Comparison of ENCODE assay signal across 25 cellular contexts in the genomic region with DNA sequence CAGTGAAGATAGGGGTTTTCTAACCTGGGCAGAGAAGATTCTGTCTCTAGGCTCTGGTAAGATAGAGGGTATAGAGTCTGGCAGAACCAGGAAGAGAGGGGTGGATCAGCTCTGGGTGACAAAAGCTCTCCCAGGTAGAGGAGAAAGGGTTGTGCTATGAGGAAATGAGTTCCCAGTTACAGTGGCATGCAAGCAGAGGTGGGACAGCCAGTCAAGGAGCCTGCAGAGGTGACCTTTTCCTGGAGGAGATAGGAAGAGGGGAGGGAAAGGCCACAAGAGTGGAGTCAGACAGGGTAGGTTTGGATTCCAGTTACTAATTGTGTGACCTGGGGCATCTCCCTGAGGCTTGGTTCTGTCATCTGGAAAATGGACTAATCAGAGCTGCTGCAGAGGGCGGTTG. TPM values are rescaled to one million over a fixed set of nuclear protein-coding genes. Genes with fewer than 3 reads are reported as not detected.
"Had no signal": no experiment of that assay in that cellular context is flagged by ENCODE, and none has a peak within 500 bp of the region (broad histone marks: within the 10 kb centered on the region; RNA-seq: fewer than 3 reads in every experiment).

No MANE protein-coding gene starts in this region.

- H3K4me3 ChIP-seq: body of pancreas, lung, right atrium auricular region, skin epidermis, tibial artery had no signal

- H3K27ac ChIP-seq: right atrium auricular region, skin epidermis, tibial artery, WERI-Rb-1 had no signal

- H3K36me3 ChIP-seq: right atrium auricular region, tibial artery, WERI-Rb-1 had no signal

- DNase-seq: activated CD4-positive, alpha-beta memory T cell treated with anti-CD3 and anti-CD28 coated beads for 36 hours; activated CD4-positive, alpha-beta T cell treated with anti-CD3 and anti-CD28 coated beads for 36 hours; activated effector memory CD4-positive, alpha-beta T cell treated with Interleukin-2 at 50 U/mL for 16 hours; activated T-cell treated with anti-CD3 and anti-CD28 coated beads, Interleukin-2, amount 50 U/mL, for 24 hours; amniotic stem cell; body of pancreas; effector memory CD4-positive, alpha-beta T cell; foreskin melanocyte; left cardiac atrium; midbrain; naive thymus-derived CD8-positive, alpha-beta T cell; occipital lobe; stimulated activated CD4-positive, alpha-beta T cell treated with anti-CD3 and anti-CD28 coated beads, Interleukin-15, amount 100 ng/mL, for 24 hours; stimulated activated CD4-positive, alpha-beta T cell treated with anti-CD3 and anti-CD28 coated beads, Interleukin-4, amount 100 ng/mL, for 1 hour; stimulated activated naive B cell treated with anti-CD40 and anti-IgM and Interleukin-4, amounts not matched to agents 10 μg/mL and 1 μg/mL and 100 μg/mL, for 72 hours; WERI-Rb-1 had no signal

- H3K4me3 Mint-ChIP-seq: activated CD4-positive, alpha-beta memory T cell treated with anti-CD3 and anti-CD28 coated beads for 36 hours; activated CD4-positive, alpha-beta T cell treated with anti-CD3 and anti-CD28 coated beads for 36 hours; activated naive CD4-positive, alpha-beta T cell treated with anti-CD3 and anti-CD28 coated beads, Interleukin-2, amount 50 U/mL, for 24 hours; activated T-cell treated with anti-CD3 and anti-CD28 coated beads, Interleukin-2, amount 50 U/mL, for 24 hours; central memory CD8-positive, alpha-beta T cell; stimulated activated naive B cell treated with anti-CD40 and anti-IgM and Interleukin-4, amounts not matched to agents 10 μg/mL and 1 μg/mL and 100 μg/mL, for 72 hours had no signal

- H3K27me3 ChIP-seq: body of pancreas, right atrium auricular region, tibial artery had no signal

- H3K9me3 Mint-ChIP-seq: activated CD4-positive, alpha-beta memory T cell treated with anti-CD3 and anti-CD28 coated beads for 36 hours; activated naive CD4-positive, alpha-beta T cell treated with anti-CD3 and anti-CD28 coated beads, Interleukin-2, amount 50 U/mL, for 24 hours; central memory CD8-positive, alpha-beta T cell; stimulated activated naive B cell treated with anti-CD40 and anti-IgM and Interleukin-4, amounts not matched to agents 10 μg/mL and 1 μg/mL and 100 μg/mL, for 72 hours had no signal

- H3K27ac Mint-ChIP-seq: activated CD4-positive, alpha-beta memory T cell treated with anti-CD3 and anti-CD28 coated beads for 36 hours; activated CD4-positive, alpha-beta T cell treated with anti-CD3 and anti-CD28 coated beads for 36 hours; activated naive CD4-positive, alpha-beta T cell treated with anti-CD3 and anti-CD28 coated beads, Interleukin-2, amount 50 U/mL, for 24 hours; activated T-cell treated with anti-CD3 and anti-CD28 coated beads, Interleukin-2, amount 50 U/mL, for 24 hours; naive thymus-derived CD8-positive, alpha-beta T cell; progenitor cell of endocrine pancreas; stimulated activated naive B cell treated with anti-CD40 and anti-IgM and Interleukin-4, amounts not matched to agents 10 μg/mL and 1 μg/mL and 100 μg/mL, for 72 hours had no signal

- H3K9me3 ChIP-seq: body of pancreas, right atrium auricular region, tibial artery had no signal

- H3K36me3 Mint-ChIP-seq: activated CD4-positive, alpha-beta memory T cell treated with anti-CD3 and anti-CD28 coated beads for 36 hours; activated naive CD4-positive, alpha-beta T cell treated with anti-CD3 and anti-CD28 coated beads, Interleukin-2, amount 50 U/mL, for 24 hours; naive thymus-derived CD8-positive, alpha-beta T cell; stimulated activated naive B cell treated with anti-CD40 and anti-IgM and Interleukin-4, amounts not matched to agents 10 μg/mL and 1 μg/mL and 100 μg/mL, for 72 hours had no signal

- H3K27me3 Mint-ChIP-seq: activated CD4-positive, alpha-beta memory T cell treated with anti-CD3 and anti-CD28 coated beads for 36 hours; activated naive CD4-positive, alpha-beta T cell treated with anti-CD3 and anti-CD28 coated beads, Interleukin-2, amount 50 U/mL, for 24 hours; activated T-cell treated with anti-CD3 and anti-CD28 coated beads, Interleukin-2, amount 50 U/mL, for 24 hours; central memory CD8-positive, alpha-beta T cell; naive thymus-derived CD8-positive, alpha-beta T cell had no signal

- ATAC-seq: activated CD4-positive, alpha-beta T cell treated with anti-CD3 and anti-CD28 coated beads for 36 hours; body of pancreas; left cardiac atrium; naive thymus-derived CD8-positive, alpha-beta T cell; stimulated activated naive B cell treated with anti-CD40 and anti-IgM and Interleukin-4, amounts not matched to agents 10 μg/mL and 1 μg/mL and 100 μg/mL, for 72 hours had no signal

RNA-seq across cellular contexts. Expression of gene B3GNT6, which starts 29.2 kb away (rescaled TPM):
- total RNA-seq: activated CD4-positive, alpha-beta memory T cell treated with anti-CD3 and anti-CD28 coated beads for 36 hours; activated CD4-positive, alpha-beta T cell treated with anti-CD3 and anti-CD28 coated beads for 36 hours; body of pancreas; left cardiac atrium; naive thymus-derived CD8-positive, alpha-beta T cell; occipital lobe; progenitor cell of endocrine pancreas; right atrium auricular region; T-helper 1 cell treated with Interleukin-12 subunit alpha and Interleukin-12 subunit beta and Interleukin-4 antibody, amounts not matched to agents 30 ng/mL and 1 ng/mL, for 36 hours had no signal
- polyA plus RNA-seq: naive thymus-derived CD8-positive, alpha-beta T cell had no signal

RNA-seq across cellular contexts. Expression of gene OMP, which starts 39.2 kb away (rescaled TPM):
- total RNA-seq: activated CD4-positive, alpha-beta memory T cell treated with anti-CD3 and anti-CD28 coated beads for 36 hours; activated CD4-positive, alpha-beta T cell treated with anti-CD3 and anti-CD28 coated beads for 36 hours; body of pancreas; occipital lobe; progenitor cell of endocrine pancreas; right atrium auricular region; subcutaneous adipose tissue; T-helper 1 cell treated with Interleukin-12 subunit alpha and Interleukin-12 subunit beta and Interleukin-4 antibody, amounts not matched to agents 30 ng/mL and 1 ng/mL, for 36 hours had no signal
- polyA plus RNA-seq: naive thymus-derived CD8-positive, alpha-beta T cell had no signal
